ENCODE assay signal across 1 cellular context in genomic region chr22:45577746-45578523, GRCh38.
TF ChIP-seq lines count a peak whose summit lies in the region.

No MANE protein-coding gene starts in this region.

TF ChIP-seq in HEK293, 187 proteins besides CTCF, POLR2A, EP300 and RAD21 (continued from another document):
- TF ChIP-seq ZNF366 (tag by site-specific recombination; conservative IDR thresholded peaks at IDR 0.05), result 0 out of 2 replicates have a peak, but pooled peaks have one; percentile 18
- TF ChIP-seq ZBTB48 (tag by site-specific recombination; IDR thresholded peaks at IDR 0.05), result no peak
- no peak for TF ChIP-seq SP3 (tag by site-specific recombination; IDR thresholded peaks at IDR 0.05)
- TF ChIP-seq BCL11A (tag by site-specific recombination; IDR thresholded peaks at IDR 0.05; ENCODE audit: low read depth), result no peak
- TF ChIP-seq, protein P1, sequence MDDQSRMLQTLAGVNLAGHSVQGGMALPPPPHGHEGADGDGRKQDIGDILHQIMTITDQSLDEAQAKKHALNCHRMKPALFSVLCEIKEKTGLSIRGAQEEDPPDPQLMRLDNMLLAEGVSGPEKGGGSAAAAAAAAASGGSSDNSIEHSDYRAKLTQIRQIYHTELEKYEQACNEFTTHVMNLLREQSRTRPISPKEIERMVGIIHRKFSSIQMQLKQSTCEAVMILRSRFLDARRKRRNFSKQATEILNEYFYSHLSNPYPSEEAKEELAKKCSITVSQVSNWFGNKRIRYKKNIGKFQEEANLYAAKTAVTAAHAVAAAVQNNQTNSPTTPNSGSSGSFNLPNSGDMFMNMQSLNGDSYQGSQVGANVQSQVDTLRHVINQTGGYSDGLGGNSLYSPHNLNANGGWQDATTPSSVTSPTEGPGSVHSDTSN (CRISPR knock-in tag; IDR thresholded peaks at IDR 0.05), result 0 out of 2 replicates have a peak, but pooled peaks have one; percentile 24
- 0 out of 2 replicates have a peak, but pooled peaks have one; percentile 17 for TF ChIP-seq ZNF423 (tag by site-specific recombination; IDR thresholded peaks at IDR 0.05)
- TF ChIP-seq ZNF654 (tag by site-specific recombination; IDR thresholded peaks at IDR 0.05; ENCODE audit: low read depth), result peak; percentile 89
- peak; percentile 28; the same call in 1 of the 2 replicates for TF ChIP-seq ZBTB17 (tag by site-specific recombination; IDR thresholded peaks at IDR 0.05)
- TF ChIP-seq, protein P2, sequence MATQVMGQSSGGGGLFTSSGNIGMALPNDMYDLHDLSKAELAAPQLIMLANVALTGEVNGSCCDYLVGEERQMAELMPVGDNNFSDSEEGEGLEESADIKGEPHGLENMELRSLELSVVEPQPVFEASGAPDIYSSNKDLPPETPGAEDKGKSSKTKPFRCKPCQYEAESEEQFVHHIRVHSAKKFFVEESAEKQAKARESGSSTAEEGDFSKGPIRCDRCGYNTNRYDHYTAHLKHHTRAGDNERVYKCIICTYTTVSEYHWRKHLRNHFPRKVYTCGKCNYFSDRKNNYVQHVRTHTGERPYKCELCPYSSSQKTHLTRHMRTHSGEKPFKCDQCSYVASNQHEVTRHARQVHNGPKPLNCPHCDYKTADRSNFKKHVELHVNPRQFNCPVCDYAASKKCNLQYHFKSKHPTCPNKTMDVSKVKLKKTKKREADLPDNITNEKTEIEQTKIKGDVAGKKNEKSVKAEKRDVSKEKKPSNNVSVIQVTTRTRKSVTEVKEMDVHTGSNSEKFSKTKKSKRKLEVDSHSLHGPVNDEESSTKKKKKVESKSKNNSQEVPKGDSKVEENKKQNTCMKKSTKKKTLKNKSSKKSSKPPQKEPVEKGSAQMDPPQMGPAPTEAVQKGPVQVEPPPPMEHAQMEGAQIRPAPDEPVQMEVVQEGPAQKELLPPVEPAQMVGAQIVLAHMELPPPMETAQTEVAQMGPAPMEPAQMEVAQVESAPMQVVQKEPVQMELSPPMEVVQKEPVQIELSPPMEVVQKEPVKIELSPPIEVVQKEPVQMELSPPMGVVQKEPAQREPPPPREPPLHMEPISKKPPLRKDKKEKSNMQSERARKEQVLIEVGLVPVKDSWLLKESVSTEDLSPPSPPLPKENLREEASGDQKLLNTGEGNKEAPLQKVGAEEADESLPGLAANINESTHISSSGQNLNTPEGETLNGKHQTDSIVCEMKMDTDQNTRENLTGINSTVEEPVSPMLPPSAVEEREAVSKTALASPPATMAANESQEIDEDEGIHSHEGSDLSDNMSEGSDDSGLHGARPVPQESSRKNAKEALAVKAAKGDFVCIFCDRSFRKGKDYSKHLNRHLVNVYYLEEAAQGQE (tag by site-specific recombination; IDR thresholded peaks at IDR 0.05), result no peak
- peak; percentile 49; the same call in 1 of the 2 replicates for TF ChIP-seq GLIS2 (tag by site-specific recombination; IDR thresholded peaks at IDR 0.05)
- TF ChIP-seq REPIN1 (tag by site-specific recombination; IDR thresholded peaks at IDR 0.05; ENCODE audit: low read depth), result no peak
- no peak for TF ChIP-seq ZNF223 (tag by site-specific recombination; IDR thresholded peaks at IDR 0.05)
TF ChIP-seq in HEK293: peak in this region for 11.
